In genomic region chr15:96889734-96890480, GRCh38 we compare ENCODE assay signal across 8 cellular contexts.
DNase-seq lines count a peak whose midpoint lies in the region; ATAC-seq and TF ChIP-seq lines count a peak whose summit lies in the region.

No MANE protein-coding gene starts in this region.

- no peak overlapping the region for H3K27ac ChIP-seq in CD4-positive, alpha-beta T cell (ENCODE audit: low read depth, low read length)

- DNase-seq in CD4-positive, alpha-beta T cell: no peak
- peak; percentile 13 for DNase-seq in astrocyte of the spinal cord (ENCODE audit: low read depth, low spot score)
- no peak for DNase-seq in natural killer cell
- DNase-seq in stimulated activated CD4-positive, alpha-beta T cell treated with anti-CD3 and anti-CD28 coated beads, Interleukin-15, amount 100 ng/mL, for 24 hours: no peak
- no peak for DNase-seq in stimulated activated CD4-positive, alpha-beta T cell treated with anti-CD3 and anti-CD28 coated beads, Interleukin-2, amount 100 ng/mL, for 24 hours
- no peak for DNase-seq in C1 segment of cervical spinal cord (lab: John Stamatoyannopoulos, UW)

- CTCF ChIA-PET in CD4-positive, alpha-beta T cell (lab: Charles Lee): no interaction called here

- ATAC-seq in CD4-positive, alpha-beta T cell (ENCODE audit: poor library complexity): no peak
- ATAC-seq in HG03432 (IDR thresholded peaks at IDR 0.05; ENCODE audit: unreplicated experiment) (peak; percentile 71), natural killer cell (no peak), HG02623 (IDR thresholded peaks at IDR 0.05; ENCODE audit: unreplicated experiment) (no peak)

- in situ Hi-C loops in astrocyte of the spinal cord (cut with HindIII; ENCODE audit: low sequenced_read_pairs): no loop called here

- POLR2A ChIA-PET in CD4-positive, alpha-beta T cell (lab: Charles Lee): no interaction called here

- peaks cover 1% of the 10 kb centered on the region for H3K9me3 Mint-ChIP-seq in CD4-positive, alpha-beta T cell
- no peaks in the 10 kb centered on the region for H3K9me3 Mint-ChIP-seq in natural killer cell

- H3K36me3 Mint-ChIP-seq in CD4-positive, alpha-beta T cell (ENCODE audit: low read depth): no peaks in the 10 kb centered on the region
- H3K36me3 Mint-ChIP-seq in natural killer cell: no peaks in the 10 kb centered on the region

- peak overlapping the region; percentile 11 for H3K4me3 ChIP-seq in astrocyte of the spinal cord (ENCODE audit: low read depth, low read length)

- H3K27ac Mint-ChIP-seq in CD4-positive, alpha-beta T cell: no peak overlapping the region
- H3K27ac Mint-ChIP-seq in natural killer cell: peak overlapping the region in 1 of 2 donors; percentile 31

- H3K27me3 Mint-ChIP-seq in CD4-positive, alpha-beta T cell: no peaks in the 10 kb centered on the region
- H3K27me3 Mint-ChIP-seq in natural killer cell (ENCODE audit: low read depth in 2 of 2): peaks cover 0 to 4% of the 10 kb centered on the region in 2 donors

- intact Hi-C loops in CD4-positive, alpha-beta T cell (cut with DNase I, micrococcal nuclease): no loop called here
- intact Hi-C loops in natural killer cell (cut with micrococcal nuclease): no loop called here

- no peaks in the 10 kb centered on the region for H3K4me1 Mint-ChIP-seq in CD4-positive, alpha-beta T cell (ENCODE audit: low read depth)
- H3K4me1 Mint-ChIP-seq in natural killer cell: peaks cover 9 to 10% of the 10 kb centered on the region in 2 donors

- H3K9me3 ChIP-seq in CD4-positive, alpha-beta T cell (ENCODE audit: control insufficient read depth, low read length): no peaks in the 10 kb centered on the region

- no peaks in the 10 kb centered on the region for H3K27me3 ChIP-seq in CD4-positive, alpha-beta T cell (ENCODE audit: control insufficient read depth, insufficient read depth, low read length)

- peak overlapping the region; percentile 23 for H3K4me3 Mint-ChIP-seq in CD4-positive, alpha-beta T cell
- H3K4me3 Mint-ChIP-seq in natural killer cell: peak overlapping the region; percentile 81

- TF ChIP-seq CTCF in CD4-positive, alpha-beta T cell (IDR thresholded peaks at IDR 0.05): no peak
- TF ChIP-seq CTCF in astrocyte of the spinal cord (IDR thresholded peaks at IDR 0.05; ENCODE audit: low read depth, low read length) (no peak), natural killer cell (IDR thresholded peaks at IDR 0.05) (no peak)
